34 cellular contexts compared by ENCODE assay signal in genomic region chr5:89711526-89711925, GRCh38.
"Had no signal": no experiment of that assay in that cellular context is flagged by ENCODE, and none has a peak within 500 bp of the region (broad histone marks: within the 10 kb centered on the region; RNA-seq: fewer than 3 reads in every experiment).

No MANE protein-coding gene starts in this region.

- DNase-seq: activated CD4-positive, alpha-beta memory T cell treated with anti-CD3 and anti-CD28 coated beads for 36 hours; activated CD4-positive, alpha-beta T cell treated with anti-CD3 and anti-CD28 coated beads for 36 hours; activated CD4-positive, alpha-beta T cell treated with anti-CD3 and anti-CD28 coated beads, Interleukin-2, amount 10 ng/mL, durations not matched to agents 24 days and 14 days; activated CD4-positive, CD25-positive, alpha-beta regulatory T cell; activated CD4-positive, CD25-positive, alpha-beta regulatory T cell treated with anti-CD3 and anti-CD28 coated beads, Interleukin-2, amount 50 U/mL, for 72 hours; activated CD8-positive, alpha-beta memory T cell treated with anti-CD3 and anti-CD28 coated beads, Interleukin-2, amount 10 ng/mL, durations not matched to agents 7 days and 5 days; activated CD8-positive, alpha-beta memory T cell treated with anti-CD3 and anti-CD28 coated beads, Interleukin-2, amount 50 U/mL, for 4 hours; activated CD8-positive, alpha-beta T cell treated with anti-CD3 and anti-CD28 coated beads, Interleukin-2, amount 10 ng/mL, durations not matched to agents 7 days and 5 days; activated gamma-delta T cell; activated naive CD4-positive, alpha-beta T cell; activated naive CD4-positive, alpha-beta T cell treated with anti-CD3 and anti-CD28 coated beads, Interleukin-2, amount 10 ng/mL, durations not matched to agents 7 days and 5 days; activated naive CD8-positive, alpha-beta T cell treated with anti-CD3 and anti-CD28 coated beads for 36 hours; activated naive CD8-positive, alpha-beta T cell treated with anti-CD3 and anti-CD28 coated beads, Interleukin-2, amount 50 U/mL, for 24 hours; activated T-cell treated with anti-CD3 and anti-CD28 coated beads, Interleukin-2, amount 50 U/mL, for 1 hour; activated T-cell treated with anti-CD3 and anti-CD28 coated beads, Interleukin-2, amount 50 U/mL, for 72 hours; amygdala; aorta; central memory CD4-positive, alpha-beta T cell; cerebellar nuclear complex; colonic mucosa; effector CD8-positive, alpha-beta T cell; foreskin fibroblast; head of caudate nucleus; T-helper 1 cell; T-helper 17 cell; T1000; WERI-Rb-1 had no signal

- FAIRE-seq: frontal cortex had no signal

- H3K9me3 ChIP-seq: adrenal gland, breast epithelium, colonic mucosa had no signal

- H3K4me3 Mint-ChIP-seq: activated CD4-positive, alpha-beta memory T cell treated with anti-CD3 and anti-CD28 coated beads for 36 hours; activated CD4-positive, alpha-beta T cell treated with anti-CD3 and anti-CD28 coated beads for 36 hours; activated CD4-positive, alpha-beta T cell treated with anti-CD3 and anti-CD28 coated beads, Interleukin-2, amount 10 ng/mL, durations not matched to agents 24 days and 14 days; activated CD8-positive, alpha-beta memory T cell treated with anti-CD3 and anti-CD28 coated beads, Interleukin-2, amount 10 ng/mL, durations not matched to agents 7 days and 5 days; activated CD8-positive, alpha-beta T cell treated with anti-CD3 and anti-CD28 coated beads, Interleukin-2, amount 10 ng/mL, durations not matched to agents 7 days and 5 days; activated naive CD4-positive, alpha-beta T cell treated with anti-CD3 and anti-CD28 coated beads, Interleukin-2, amount 10 ng/mL, durations not matched to agents 7 days and 5 days; activated naive CD8-positive, alpha-beta T cell treated with anti-CD3 and anti-CD28 coated beads for 36 hours; activated naive CD8-positive, alpha-beta T cell treated with anti-CD3 and anti-CD28 coated beads, Interleukin-2, amount 50 U/mL, for 24 hours; activated T-cell treated with anti-CD3 and anti-CD28 coated beads, Interleukin-2, amount 50 U/mL, for 72 hours; brain; T-helper 17 cell; T-helper 2 cell treated with Interferon-gamma antibody and Interleukin-4, amounts not matched to agents 5 μg/mL and 100 μg/mL, for 36 hours had no signal

- H3K27ac ChIP-seq: adrenal gland, breast epithelium, cardiac muscle cell, colonic mucosa, WERI-Rb-1 had no signal

- H3K4me1 Mint-ChIP-seq: activated CD4-positive, alpha-beta T cell treated with anti-CD3 and anti-CD28 coated beads for 36 hours; activated CD4-positive, alpha-beta T cell treated with anti-CD3 and anti-CD28 coated beads, Interleukin-2, amount 10 ng/mL, durations not matched to agents 24 days and 14 days; activated CD8-positive, alpha-beta memory T cell treated with anti-CD3 and anti-CD28 coated beads, Interleukin-2, amount 10 ng/mL, durations not matched to agents 7 days and 5 days; activated naive CD4-positive, alpha-beta T cell treated with anti-CD3 and anti-CD28 coated beads, Interleukin-2, amount 10 ng/mL, durations not matched to agents 7 days and 5 days; activated naive CD8-positive, alpha-beta T cell treated with anti-CD3 and anti-CD28 coated beads for 36 hours; activated naive CD8-positive, alpha-beta T cell treated with anti-CD3 and anti-CD28 coated beads, Interleukin-2, amount 50 U/mL, for 24 hours; brain; T-helper 17 cell had no signal

- H3K36me3 Mint-ChIP-seq: activated CD4-positive, alpha-beta memory T cell treated with anti-CD3 and anti-CD28 coated beads for 36 hours; activated CD8-positive, alpha-beta memory T cell treated with anti-CD3 and anti-CD28 coated beads, Interleukin-2, amount 10 ng/mL, durations not matched to agents 7 days and 5 days; activated naive CD4-positive, alpha-beta T cell treated with anti-CD3 and anti-CD28 coated beads, Interleukin-2, amount 10 ng/mL, durations not matched to agents 7 days and 5 days; activated naive CD8-positive, alpha-beta T cell treated with anti-CD3 and anti-CD28 coated beads for 36 hours; brain had no signal

- H3K27me3 Mint-ChIP-seq: activated CD4-positive, alpha-beta memory T cell treated with anti-CD3 and anti-CD28 coated beads for 36 hours; activated CD4-positive, alpha-beta T cell treated with anti-CD3 and anti-CD28 coated beads for 36 hours; activated CD4-positive, alpha-beta T cell treated with anti-CD3 and anti-CD28 coated beads, Interleukin-2, amount 10 ng/mL, durations not matched to agents 24 days and 14 days; activated CD8-positive, alpha-beta memory T cell treated with anti-CD3 and anti-CD28 coated beads, Interleukin-2, amount 10 ng/mL, durations not matched to agents 7 days and 5 days; activated naive CD4-positive, alpha-beta T cell treated with anti-CD3 and anti-CD28 coated beads, Interleukin-2, amount 10 ng/mL, durations not matched to agents 7 days and 5 days; activated naive CD8-positive, alpha-beta T cell treated with anti-CD3 and anti-CD28 coated beads for 36 hours; brain; T-helper 17 cell had no signal

- ATAC-seq: activated CD4-positive, alpha-beta T cell treated with anti-CD3 and anti-CD28 coated beads for 36 hours; activated CD8-positive, alpha-beta memory T cell treated with anti-CD3 and anti-CD28 coated beads, Interleukin-2, amount 10 ng/mL, durations not matched to agents 7 days and 5 days; activated CD8-positive, alpha-beta T cell treated with anti-CD3 and anti-CD28 coated beads, Interleukin-2, amount 10 ng/mL, durations not matched to agents 7 days and 5 days; activated naive CD8-positive, alpha-beta T cell treated with anti-CD3 and anti-CD28 coated beads, Interleukin-2, amount 50 U/mL, for 24 hours; activated T-cell treated with anti-CD3 and anti-CD28 coated beads, Interleukin-2, amount 50 U/mL, for 72 hours; esophagus mucosa; T-helper 17 cell had no signal

- H3K4me1 ChIP-seq: breast epithelium, colonic mucosa had no signal

- H3K27ac Mint-ChIP-seq: activated CD4-positive, alpha-beta memory T cell treated with anti-CD3 and anti-CD28 coated beads for 36 hours; activated CD4-positive, alpha-beta T cell treated with anti-CD3 and anti-CD28 coated beads for 36 hours; activated CD4-positive, alpha-beta T cell treated with anti-CD3 and anti-CD28 coated beads, Interleukin-2, amount 10 ng/mL, durations not matched to agents 24 days and 14 days; activated CD8-positive, alpha-beta memory T cell treated with anti-CD3 and anti-CD28 coated beads, Interleukin-2, amount 10 ng/mL, durations not matched to agents 7 days and 5 days; activated CD8-positive, alpha-beta T cell treated with anti-CD3 and anti-CD28 coated beads, Interleukin-2, amount 10 ng/mL, durations not matched to agents 7 days and 5 days; activated naive CD4-positive, alpha-beta T cell treated with anti-CD3 and anti-CD28 coated beads, Interleukin-2, amount 10 ng/mL, durations not matched to agents 7 days and 5 days; activated naive CD8-positive, alpha-beta T cell treated with anti-CD3 and anti-CD28 coated beads for 36 hours; activated naive CD8-positive, alpha-beta T cell treated with anti-CD3 and anti-CD28 coated beads, Interleukin-2, amount 50 U/mL, for 24 hours; activated T-cell treated with anti-CD3 and anti-CD28 coated beads, Interleukin-2, amount 50 U/mL, for 72 hours; brain; T-helper 17 cell; T-helper 2 cell treated with Interferon-gamma antibody and Interleukin-4, amounts not matched to agents 5 μg/mL and 100 μg/mL, for 36 hours had no signal

- H3K36me3 ChIP-seq: adrenal gland, breast epithelium, cardiac muscle cell, colonic mucosa, WERI-Rb-1 had no signal

- H3K4me3 ChIP-seq: adrenal gland, breast epithelium, cardiac muscle cell, colonic mucosa had no signal

- H3K9me3 Mint-ChIP-seq: activated CD4-positive, alpha-beta memory T cell treated with anti-CD3 and anti-CD28 coated beads for 36 hours; activated CD4-positive, alpha-beta T cell treated with anti-CD3 and anti-CD28 coated beads, Interleukin-2, amount 10 ng/mL, durations not matched to agents 24 days and 14 days; activated naive CD4-positive, alpha-beta T cell treated with anti-CD3 and anti-CD28 coated beads, Interleukin-2, amount 10 ng/mL, durations not matched to agents 7 days and 5 days; activated naive CD8-positive, alpha-beta T cell treated with anti-CD3 and anti-CD28 coated beads for 36 hours; T-helper 2 cell treated with Interferon-gamma antibody and Interleukin-4, amounts not matched to agents 5 μg/mL and 100 μg/mL, for 36 hours had no signal

- H3K27me3 ChIP-seq: adrenal gland, breast epithelium, cardiac muscle cell, colonic mucosa had no signal
